ENCODE assay signal across 14 cellular contexts in the genomic region with DNA sequence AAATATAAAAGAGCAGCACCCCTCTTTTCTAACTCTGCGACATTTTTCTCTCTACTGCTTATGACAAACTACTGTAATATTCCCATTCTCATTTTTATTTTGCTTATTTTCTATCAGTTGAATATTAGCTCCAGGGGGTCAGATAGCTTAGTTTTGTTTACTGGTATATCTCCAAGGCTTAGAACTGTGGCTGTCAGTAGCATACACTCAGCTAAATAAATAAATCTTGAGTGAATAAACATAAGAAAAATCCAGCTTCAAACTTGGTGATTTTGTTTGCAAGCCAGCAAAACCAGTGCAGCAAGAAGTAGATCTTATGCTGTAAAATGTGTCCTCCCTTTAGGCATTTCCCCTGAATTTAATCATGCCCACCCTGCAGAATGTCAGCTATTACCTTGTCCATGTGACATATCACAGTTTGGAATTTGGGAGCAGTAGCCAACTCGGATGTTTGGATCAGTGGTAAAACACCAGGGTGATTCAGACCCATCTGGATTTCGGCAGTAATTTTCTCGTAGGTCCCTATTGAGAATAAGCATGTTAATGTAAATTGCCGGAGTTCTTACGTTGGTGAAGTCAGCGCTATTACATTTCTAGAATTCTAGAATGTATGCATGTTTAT. TPM values are rescaled to one million over a fixed set of nuclear protein-coding genes. Genes with fewer than 3 reads are reported as not detected.
DNase-seq lines count a peak whose midpoint lies in the region; ATAC-seq, FAIRE-seq and TF ChIP-seq lines count a peak whose summit lies in the region.
"Had no signal": no experiment of that assay in that cellular context is flagged by ENCODE, and none has a peak within 500 bp of the region (broad histone marks: within the 10 kb centered on the region; RNA-seq: fewer than 3 reads in every experiment).

No MANE protein-coding gene starts in this region.

- no peak overlapping the region for H2AK5ac ChIP-seq in mesendoderm (ENCODE audit: low read length)

- no peak overlapping the region for H3K4me3 ChIP-seq in AG09309 (ENCODE audit: control insufficient read depth, low read depth, low read length)
- no peak overlapping the region for H3K4me3 ChIP-seq in Karpas-422 (ENCODE audit: low read length)
- H3K4me3 ChIP-seq in cardiac fibroblast (replicated peaks in 1 of 2; ENCODE audit: low read depth in 2 of 2, low read length in 2 of 2): no peak overlapping the region
- no peak overlapping the region for H3K4me3 ChIP-seq in mesendoderm (ENCODE audit: low read length)

- no peak for TF ChIP-seq POLR2A in GM12892 (IDR thresholded peaks at IDR 0.05; ENCODE audit: low read depth, low read length)

- ATAC-seq in GM18873 (IDR thresholded peaks at IDR 0.05; ENCODE audit: low FRiP score, unreplicated experiment): no peak
- ATAC-seq: HCT116, right cardiac atrium had no signal

- DNase-seq in AG09309 (ENCODE audit: low read depth): peak; percentile 61
- DNase-seq in Karpas-422: no peak
- DNase-seq in cardiac fibroblast (ENCODE audit: low read depth in 2 of 2): peak; percentile 78 to 94
- peak; percentile 68 for DNase-seq in mesendoderm
- no peak for DNase-seq in GM12892 (ENCODE audit: insufficient read length)
- no peak for DNase-seq in GF-D8 (lab: John Stamatoyannopoulos, UW)
- DNase-seq in LoVo (ENCODE audit: low spot score): no peak
- DNase-seq: activated CD4-positive, alpha-beta T cell treated with anti-CD3 and anti-CD28 coated beads for 48 hours; activated naive CD4-positive, alpha-beta T cell treated with Interleukin-2 at 50 U/mL for 16 hours; CD8-positive, alpha-beta memory T cell; right cardiac atrium had no signal

- no peaks in the 10 kb centered on the region for H3K79me1 ChIP-seq in mesendoderm (ENCODE audit: low read length)

- H4K20me1 ChIP-seq in Karpas-422 (ENCODE audit: insufficient read depth, low read depth, low read length): no peaks in the 10 kb centered on the region

- H3K9ac ChIP-seq in Karpas-422 (ENCODE audit: low read length): no peak overlapping the region
- no peak overlapping the region for H3K9ac ChIP-seq in mesendoderm (ENCODE audit: low read length)
- H3K9ac ChIP-seq: KMS-11 had no signal

- H3K4me1 ChIP-seq in Karpas-422 (ENCODE audit: low read length) (no peaks in the 10 kb centered on the region), mesendoderm (ENCODE audit: control insufficient read depth, low read depth, low read length) (no peaks in the 10 kb centered on the region)

- H3K27me3 ChIP-seq in Karpas-422 (ENCODE audit: low read length) (no peaks in the 10 kb centered on the region), mesendoderm (ENCODE audit: insufficient read depth, low read length, poor library complexity) (no peaks in the 10 kb centered on the region)

- no peak overlapping the region for H2BK120ac ChIP-seq in mesendoderm (ENCODE audit: low read depth, low read length)

- WGBS in mesendoderm (ENCODE audit: extremely low coverage, insufficient coverage, low lambda C conversion rate): no CpG with 5 or more reads among the region's 7 CpGs

- TF ChIP-seq CTCF in AG09309 (IDR thresholded peaks at IDR 0.05; ENCODE audit: control insufficient read depth, insufficient read depth, low read depth, low read length, missing control alignments): no peak
- no peak for TF ChIP-seq CTCF in cardiac fibroblast (IDR thresholded peaks at IDR 0.05; ENCODE audit: low read depth, low read length)

- no peak overlapping the region for H3K56ac ChIP-seq in mesendoderm (ENCODE audit: low read length)

- no peak overlapping the region for H4K8ac ChIP-seq in mesendoderm (ENCODE audit: low read depth, low read length)

- H3K27ac ChIP-seq in Karpas-422 (ENCODE audit: low read length) (no peak overlapping the region), mesendoderm (ENCODE audit: low read depth, low read length) (no peak overlapping the region)
- H3K27ac ChIP-seq: KMS-11 had no signal

- peaks cover 16% of the 10 kb centered on the region for H3K9me3 ChIP-seq in Karpas-422 (ENCODE audit: low read length)

- H2BK15ac ChIP-seq in mesendoderm (replicated peaks; ENCODE audit: low read depth): peak overlapping the region; percentile 27

- no peak overlapping the region for H2BK5ac ChIP-seq in mesendoderm (ENCODE audit: low read length)

- H3K9me2 ChIP-seq in Karpas-422 (replicated peaks; ENCODE audit: insufficient read depth, low read length): no peaks in the 10 kb centered on the region

- H4K5ac ChIP-seq in mesendoderm (ENCODE audit: low read length): no peak overlapping the region

- 0 out of 2 replicates have a peak overlapping the region, but pooled peaks have one; percentile 36 for H2AFZ ChIP-seq in Karpas-422 (ENCODE audit: low read length)

- no peaks in the 10 kb centered on the region for H3K79me2 ChIP-seq in Karpas-422 (ENCODE audit: low read length)
- no peaks in the 10 kb centered on the region for H3K79me2 ChIP-seq in mesendoderm (ENCODE audit: control insufficient read depth, insufficient read depth, low read length)

- no peak overlapping the region for H3K4ac ChIP-seq in mesendoderm (ENCODE audit: low read depth, low read length)

- no peak overlapping the region for H3K23ac ChIP-seq in mesendoderm (ENCODE audit: low read length)

- H3K18ac ChIP-seq in mesendoderm (ENCODE audit: low read length): no peak overlapping the region

- H3K4me2 ChIP-seq in Karpas-422 (ENCODE audit: low read depth, low read length, poor library complexity, severe bottlenecking): no peak overlapping the region
- H3K4me2 ChIP-seq in mesendoderm (ENCODE audit: low read length): no peak overlapping the region
- H3K4me2 ChIP-seq: KMS-11 had no signal

- no peaks in the 10 kb centered on the region for H3K36me3 ChIP-seq in Karpas-422 (ENCODE audit: insufficient read depth, low read length)
- H3K36me3 ChIP-seq in mesendoderm (ENCODE audit: control insufficient read depth, insufficient read depth, low read length): no peaks in the 10 kb centered on the region

- FAIRE-seq in GM12892 (lab: Jason Lieb, UNC): no peak

RNA-seq across cellular contexts. Expression of a gene that starts 44.2 kb away (rescaled TPM):
- total RNA-seq in Karpas-422 (2014; rRNA removed; shearing (Covaris generic); ENCODE audit: low replicate concordance): not detected in 2 replicates
- 0.14 TPM for polyA plus RNA-seq in mesendoderm (2013, experiment 1 of 2)
- 0.14 TPM for polyA plus RNA-seq in mesendoderm (2013, experiment 2 of 2)
- 0.04 TPM for polyA plus RNA-seq in GM12892 (2012; ENCODE audit: missing spikeins)
- total RNA-seq: CD8-positive, alpha-beta memory T cell had no signal
- polyA plus RNA-seq: CD8-positive, alpha-beta memory T cell had no signal

Comparison
In these comparisons a context has a peak if more than half of its experiments do, and no peak if none do; other contexts are left out.
1. DNase-seq: peak in AG09309 (single experiment), cardiac fibroblast (2 of 2) and mesendoderm (single experiment); none in Karpas-422 (single experiment), GM12892 (single experiment), GF-D8 (single experiment) and LoVo (single experiment).